24 cellular contexts compared by ENCODE assay signal in the genomic region with DNA sequence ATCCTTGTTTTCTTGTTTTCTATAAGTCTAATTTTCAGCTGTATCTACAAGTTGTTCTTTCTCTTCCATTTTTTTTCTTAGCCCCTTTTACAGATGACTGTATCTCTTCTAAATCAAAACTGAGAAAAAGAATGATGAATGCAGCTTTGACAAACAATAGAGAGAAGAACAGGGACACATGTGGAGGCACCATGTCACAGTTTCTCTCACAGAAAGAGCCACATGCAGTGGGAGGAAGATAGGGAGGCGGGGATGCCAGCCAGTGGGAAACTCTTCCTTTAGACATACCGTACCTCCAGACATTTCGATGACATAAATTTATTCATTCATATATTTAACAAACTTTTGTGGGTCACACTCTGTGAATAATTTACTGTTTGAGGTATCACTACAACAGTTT.
"Had no signal": no experiment of that assay in that cellular context is flagged by ENCODE, and none has a peak within 500 bp of the region (broad histone marks: within the 10 kb centered on the region; RNA-seq: fewer than 3 reads in every experiment).

No MANE protein-coding gene starts in this region.

- H3K27me3 Mint-ChIP-seq: dendritic cell treated with granulocyte-macrophage colony-stimulating factor and Interleukin-4, amounts not matched to agents 40 ng/mL and 50 ng/mL, for 4 days; effector memory CD8-positive, alpha-beta T cell had no signal

- FAIRE-seq: colon, endometrium, endothelial cell of umbilical vein, frontal cortex had no signal

- H3K27me3 ChIP-seq: colonic mucosa, dorsolateral prefrontal cortex, esophagus muscularis mucosa, esophagus squamous epithelium, foreskin keratinocyte, gastrocnemius medialis, gastroesophageal sphincter, heart left ventricle, heart right ventricle had no signal

- H3K4me3 Mint-ChIP-seq: dendritic cell treated with granulocyte-macrophage colony-stimulating factor and Interleukin-4, amounts not matched to agents 40 ng/mL and 50 ng/mL, for 4 days; effector memory CD8-positive, alpha-beta T cell; endodermal cell had no signal

- H3K9me3 Mint-ChIP-seq: dendritic cell treated with granulocyte-macrophage colony-stimulating factor and Interleukin-4, amounts not matched to agents 40 ng/mL and 50 ng/mL, for 4 days; effector memory CD8-positive, alpha-beta T cell; endodermal cell had no signal

- H3K27ac ChIP-seq: colonic mucosa, coronary artery, dorsolateral prefrontal cortex, epithelial cell of prostate, esophagus muscularis mucosa, esophagus squamous epithelium, foreskin keratinocyte, gastrocnemius medialis, gastroesophageal sphincter, heart left ventricle, heart right ventricle had no signal

- H3K9me3 ChIP-seq: colonic mucosa, esophagus muscularis mucosa, esophagus squamous epithelium, gastrocnemius medialis, gastroesophageal sphincter, heart left ventricle, heart right ventricle had no signal

- DNase-seq: colonic mucosa; dermis blood vessel endothelial cell; dorsolateral prefrontal cortex; effector CD4-positive, alpha-beta T cell; effector CD8-positive, alpha-beta T cell; effector memory CD4-positive, alpha-beta T cell; effector memory CD8-positive, alpha-beta T cell; endodermal cell; esophagus squamous epithelium; foreskin melanocyte; gastrocnemius medialis; glutamatergic neuron; heart left ventricle; heart right ventricle had no signal

- H3K4me1 ChIP-seq: colonic mucosa, esophagus squamous epithelium, gastrocnemius medialis, gastroesophageal sphincter had no signal

- ATAC-seq: effector memory CD8-positive, alpha-beta T cell; gastrocnemius medialis; gastroesophageal sphincter; heart left ventricle; heart right ventricle had no signal

- H3K4me3 ChIP-seq: colonic mucosa, coronary artery, dorsolateral prefrontal cortex, esophagus muscularis mucosa, esophagus squamous epithelium, gastrocnemius medialis, gastroesophageal sphincter, heart left ventricle, heart right ventricle had no signal

- H3K36me3 ChIP-seq: colonic mucosa, esophagus muscularis mucosa, esophagus squamous epithelium, gastrocnemius medialis had no signal

- H3K27ac Mint-ChIP-seq: dendritic cell treated with granulocyte-macrophage colony-stimulating factor and Interleukin-4, amounts not matched to agents 40 ng/mL and 50 ng/mL, for 4 days; endodermal cell had no signal
